Comparison of ENCODE assay signal across 22 cellular contexts in the genomic region with DNA sequence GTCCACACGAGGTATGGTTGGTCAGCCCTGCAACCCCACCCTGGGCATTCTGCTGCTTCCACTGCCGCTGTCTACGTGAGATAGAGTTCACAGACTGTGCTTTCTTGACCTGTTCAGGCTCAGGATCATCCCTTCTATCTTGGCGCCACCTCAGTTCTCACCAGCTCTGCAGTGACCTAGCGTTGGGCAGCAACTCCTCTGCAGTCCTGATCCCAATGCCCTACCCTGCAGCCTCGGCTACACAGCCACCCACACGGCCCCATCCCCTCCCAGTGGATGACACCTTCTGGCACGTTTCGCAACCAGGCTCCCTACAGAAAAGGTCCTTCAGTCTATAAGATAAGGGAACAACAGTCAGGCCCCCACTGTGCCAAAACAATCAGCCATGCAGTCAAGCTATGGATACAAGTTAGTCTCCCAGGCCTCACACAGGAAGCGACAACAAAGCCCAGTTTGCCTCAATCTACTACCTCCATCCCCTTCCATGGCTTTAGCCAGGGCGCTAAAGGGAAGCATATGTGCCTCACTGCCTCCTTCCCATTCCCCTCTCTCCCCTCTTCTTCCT.
"Had no signal": no experiment of that assay in that cellular context is flagged by ENCODE, and none has a peak within 500 bp of the region (broad histone marks: within the 10 kb centered on the region; RNA-seq: fewer than 3 reads in every experiment).

No MANE protein-coding gene starts in this region.

- H3K9me3 Mint-ChIP-seq: activated CD4-positive, alpha-beta T cell treated with anti-CD3 and anti-CD28 coated beads, Interleukin-2, amount 10 ng/mL, durations not matched to agents 7 days and 5 days; activated naive CD4-positive, alpha-beta T cell treated with anti-CD3 and anti-CD28 coated beads for 36 hours; activated T-cell treated with anti-CD3 and anti-CD28 coated beads, Interleukin-2, amount 50 U/mL, for 4 hours; T-helper 2 cell treated with Interferon-gamma antibody and Interleukin-4, amounts not matched to agents 5 μg/mL and 100 μg/mL, for 36 hours; type B pancreatic cell had no signal

- H3K27me3 Mint-ChIP-seq: activated CD4-positive, alpha-beta T cell treated with anti-CD3 and anti-CD28 coated beads, Interleukin-2, amount 10 ng/mL, durations not matched to agents 7 days and 5 days; type B pancreatic cell had no signal

- H3K27me3 ChIP-seq: brain microvascular endothelial cell, dorsolateral prefrontal cortex, foreskin keratinocyte, spleen had no signal

- H3K27ac ChIP-seq: brain microvascular endothelial cell, dorsolateral prefrontal cortex, foreskin keratinocyte, neutrophil, spleen had no signal

- H3K36me3 ChIP-seq: brain microvascular endothelial cell, neutrophil, spleen had no signal

- DNase-seq: activated CD4-positive, alpha-beta T cell treated with anti-CD3 and anti-CD28 coated beads, Interleukin-2, amount 10 ng/mL, durations not matched to agents 7 days and 5 days; activated CD4-positive, CD25-positive, alpha-beta regulatory T cell; activated CD8-positive, alpha-beta T cell treated with anti-CD3 and anti-CD28 coated beads, Interleukin-2, amount 10 ng/mL, durations not matched to agents 7 days and 5 days; activated naive CD4-positive, alpha-beta T cell treated with anti-CD3 and anti-CD28 coated beads for 36 hours; activated T-cell treated with anti-CD3 and anti-CD28 coated beads, Interleukin-2, amount 50 U/mL, for 4 hours; anterior cingulate cortex; brain microvascular endothelial cell; central memory CD4-positive, alpha-beta T cell; dorsolateral prefrontal cortex; foreskin keratinocyte; hypothalamus; kidney; mammary epithelial cell; SK-N-SH; spleen; stimulated activated CD4-positive, alpha-beta T cell treated with anti-CD3 and anti-CD28 coated beads, Interleukin-4, amount 100 ng/mL, for 4 hours; stimulated activated naive CD4-positive, alpha-beta T cell; substantia nigra had no signal

- H3K4me3 ChIP-seq: dorsolateral prefrontal cortex, spleen had no signal

- H3K4me3 Mint-ChIP-seq: activated CD4-positive, alpha-beta T cell treated with anti-CD3 and anti-CD28 coated beads, Interleukin-2, amount 10 ng/mL, durations not matched to agents 7 days and 5 days; activated CD8-positive, alpha-beta T cell treated with anti-CD3 and anti-CD28 coated beads, Interleukin-2, amount 10 ng/mL, durations not matched to agents 7 days and 5 days; activated naive CD4-positive, alpha-beta T cell treated with anti-CD3 and anti-CD28 coated beads for 36 hours; activated T-cell treated with anti-CD3 and anti-CD28 coated beads, Interleukin-2, amount 50 U/mL, for 4 hours; T-helper 2 cell treated with Interferon-gamma antibody and Interleukin-4, amounts not matched to agents 5 μg/mL and 100 μg/mL, for 36 hours; type B pancreatic cell had no signal

- H3K4me1 Mint-ChIP-seq: activated CD4-positive, alpha-beta T cell treated with anti-CD3 and anti-CD28 coated beads, Interleukin-2, amount 10 ng/mL, durations not matched to agents 7 days and 5 days had no signal

- H3K4me1 ChIP-seq: foreskin keratinocyte, spleen had no signal

- H3K9me3 ChIP-seq: neutrophil, SK-N-SH, spleen had no signal

- ATAC-seq: activated CD8-positive, alpha-beta T cell treated with anti-CD3 and anti-CD28 coated beads, Interleukin-2, amount 10 ng/mL, durations not matched to agents 7 days and 5 days; foreskin keratinocyte; left lobe of liver had no signal

- H3K36me3 Mint-ChIP-seq: type B pancreatic cell had no signal

- H3K27ac Mint-ChIP-seq: activated CD4-positive, alpha-beta T cell treated with anti-CD3 and anti-CD28 coated beads, Interleukin-2, amount 10 ng/mL, durations not matched to agents 7 days and 5 days; activated CD8-positive, alpha-beta T cell treated with anti-CD3 and anti-CD28 coated beads, Interleukin-2, amount 10 ng/mL, durations not matched to agents 7 days and 5 days; activated naive CD4-positive, alpha-beta T cell treated with anti-CD3 and anti-CD28 coated beads for 36 hours; T-helper 2 cell treated with Interferon-gamma antibody and Interleukin-4, amounts not matched to agents 5 μg/mL and 100 μg/mL, for 36 hours; type B pancreatic cell had no signal
